In genomic region chr4:180557348-180557747, GRCh38 we compare ENCODE assay signal across 15 cellular contexts.
DNase-seq lines count a peak whose midpoint lies in the region; ATAC-seq, FAIRE-seq and TF ChIP-seq lines count a peak whose summit lies in the region.
"Had no signal": no experiment of that assay in that cellular context is flagged by ENCODE, and none has a peak within 500 bp of the region (broad histone marks: within the 10 kb centered on the region; RNA-seq: fewer than 3 reads in every experiment).

No MANE protein-coding gene starts in this region.

- no peaks in the 10 kb centered on the region for H3K36me3 Mint-ChIP-seq in astrocyte (ENCODE audit: low read depth, unreplicated experiment)

- no peaks in the 10 kb centered on the region for H4K20me1 ChIP-seq in astrocyte (ENCODE audit: insufficient read depth, low read length)

- H3K27ac Mint-ChIP-seq in astrocyte (ENCODE audit: unreplicated experiment) = no peak overlapping the region
- H3K27ac Mint-ChIP-seq: activated B cell treated with CpG ODN at 0.5 μM for 24 hours had no signal

- H3K27ac ChIP-seq in astrocyte (ENCODE audit: low read depth, low read length) = no peak overlapping the region
- H3K27ac ChIP-seq: epithelial cell of prostate, sigmoid colon, transverse colon had no signal

- no peaks in the 10 kb centered on the region for H3K9me3 ChIP-seq in astrocyte (ENCODE audit: insufficient read depth, low read depth, low read length)
- H3K9me3 ChIP-seq: sigmoid colon, transverse colon had no signal

- DNase-seq in ACHN = peak; percentile 22
- DNase-seq in astrocyte (ENCODE audit: low read depth) = no peak
- DNase-seq in NCI-H524 treated with DMSO at 0.1 percent for 48 hours (lab: John Stamatoyannopoulos, UW) = no peak
- DNase-seq in ecto neural progenitor cell (ENCODE audit: low spot score) = no peak
- DNase-seq in NCI-H146 treated with DMSO at 0.1 percent for 48 hours (lab: John Stamatoyannopoulos, UW; ENCODE audit: unreplicated experiment) = no peak
- DNase-seq in amygdala (lab: John Stamatoyannopoulos, UW) = no peak
- DNase-seq: activated B cell treated with CpG ODN at 0.5 μM for 24 hours, NCI-H2107, Right ventricle myocardium superior, sigmoid colon, transverse colon had no signal

- H3K36me3 ChIP-seq in astrocyte (ENCODE audit: insufficient read depth, low read length) = no peaks in the 10 kb centered on the region
- H3K36me3 ChIP-seq: sigmoid colon, transverse colon had no signal

- H3K4me1 Mint-ChIP-seq in astrocyte (ENCODE audit: low read depth, unreplicated experiment) = peaks cover 5% of the 10 kb centered on the region
- H3K4me1 Mint-ChIP-seq: activated B cell treated with CpG ODN at 0.5 μM for 24 hours had no signal

- no peaks in the 10 kb centered on the region for H3K27me3 ChIP-seq in astrocyte (ENCODE audit: insufficient read depth, low read length)
- H3K27me3 ChIP-seq: sigmoid colon, transverse colon had no signal

- no peak for FAIRE-seq in astrocyte (lab: Jason Lieb, UNC)
- FAIRE-seq: bronchial epithelial cell had no signal

- H2AFZ ChIP-seq in astrocyte (ENCODE audit: low read depth, low read length) = no peak overlapping the region

- TF ChIP-seq POLR2A in GM18505 (IDR thresholded peaks at IDR 0.05; ENCODE audit: borderline replicate concordance, extremely low read depth, insufficient read depth, insufficient read length) = no peak

- H3K4me2 ChIP-seq in astrocyte (ENCODE audit: low read length) = no peak overlapping the region

- H3K4me3 Mint-ChIP-seq in astrocyte (ENCODE audit: unreplicated experiment) = no peak overlapping the region
- H3K4me3 Mint-ChIP-seq: activated B cell treated with CpG ODN at 0.5 μM for 24 hours had no signal

- no peaks in the 10 kb centered on the region for H3K27me3 Mint-ChIP-seq in astrocyte (ENCODE audit: low read depth, unreplicated experiment)
- H3K27me3 Mint-ChIP-seq: activated B cell treated with CpG ODN at 0.5 μM for 24 hours had no signal

- no peaks in the 10 kb centered on the region for H3K4me1 ChIP-seq in astrocyte (ENCODE audit: insufficient read depth, low read length)
- H3K4me1 ChIP-seq: transverse colon had no signal

- in situ Hi-C loops in ACHN (cut with HindIII; ENCODE audit: low pct_ligation_motif_present, low pct_unique_long_range_greater_than_20kb, low sequenced_read_pairs) = no loop called here

- no peaks in the 10 kb centered on the region for H3K79me2 ChIP-seq in astrocyte (ENCODE audit: insufficient read depth, low read length)

- ATAC-seq in GM18505 (IDR thresholded peaks at IDR 0.05; ENCODE audit: unreplicated experiment) (peak; percentile 75), HG03354 (IDR thresholded peaks at IDR 0.05; ENCODE audit: poor library complexity, severe bottlenecking, unreplicated experiment) (peak; percentile 75)

- no peak overlapping the region for H3K9ac ChIP-seq in astrocyte (ENCODE audit: low read length)

- no peak overlapping the region for H3K4me3 ChIP-seq in astrocyte (ENCODE audit: insufficient read depth, low read depth, low read length)
- H3K4me3 ChIP-seq: sigmoid colon, transverse colon had no signal

- peak; percentile 14 for TF ChIP-seq CTCF in astrocyte (IDR thresholded peaks at IDR 0.05; ENCODE audit: insufficient read depth, low read depth, low read length)

- H3K9me3 Mint-ChIP-seq in astrocyte (ENCODE audit: unreplicated experiment) = no peaks in the 10 kb centered on the region
